Comparison of ENCODE assay signal across 7 cellular contexts in genomic region chr11:43861141-43861540, GRCh38.
"Had no signal": no experiment of that assay in that cellular context is flagged by ENCODE, and none has a peak within 500 bp of the region (broad histone marks: within the 10 kb centered on the region; RNA-seq: fewer than 3 reads in every experiment).

No MANE protein-coding gene starts in this region.

- FAIRE-seq: HepG2, HTR-8/SVneo had no signal

- ATAC-seq: HepG2 had no signal

- H3K4me1 Mint-ChIP-seq: IgD-negative memory B cell had no signal

- DNase-seq: IMR-90, KBM-7, KG1 had no signal

- H3K27ac Mint-ChIP-seq: IgD-negative memory B cell had no signal

- H3K27ac ChIP-seq: HL-60 had no signal

- H3K4me3 Mint-ChIP-seq: IgD-negative memory B cell had no signal
